14 cellular contexts compared by ENCODE assay signal in genomic region chr11:66251811-66252210, GRCh38. TPM values are rescaled to one million over a fixed set of nuclear protein-coding genes. Genes with fewer than 3 reads are reported as not detected.
"Had no signal": no experiment of that assay in that cellular context is flagged by ENCODE, and none has a peak within 500 bp of the region (broad histone marks: within the 10 kb centered on the region; RNA-seq: fewer than 3 reads in every experiment).

No MANE protein-coding gene starts in this region.

- H3K27me3 Mint-ChIP-seq: activated CD8-positive, alpha-beta memory T cell treated with anti-CD3 and anti-CD28 coated beads, Interleukin-2, amount 10 ng/mL, durations not matched to agents 7 days and 5 days; naive B cell had no signal

- H3K36me3 Mint-ChIP-seq: activated CD8-positive, alpha-beta memory T cell treated with anti-CD3 and anti-CD28 coated beads, Interleukin-2, amount 10 ng/mL, durations not matched to agents 7 days and 5 days; naive B cell; WTC11 had no signal

- ATAC-seq: activated CD8-positive, alpha-beta memory T cell treated with anti-CD3 and anti-CD28 coated beads, Interleukin-2, amount 10 ng/mL, durations not matched to agents 7 days and 5 days; left colon; psoas muscle; right lobe of liver; upper lobe of right lung; WTC11 had no signal

- H3K27ac Mint-ChIP-seq: activated CD8-positive, alpha-beta memory T cell treated with anti-CD3 and anti-CD28 coated beads, Interleukin-2, amount 10 ng/mL, durations not matched to agents 7 days and 5 days; WTC11 had no signal

- H3K9me3 Mint-ChIP-seq: T-helper 1 cell treated with Interleukin-12 subunit alpha and Interleukin-12 subunit beta and Interleukin-4 antibody, amounts not matched to agents 30 μg/mL and 1 μg/mL, for 36 hours; WTC11 had no signal

- H3K4me3 Mint-ChIP-seq: activated CD8-positive, alpha-beta memory T cell treated with anti-CD3 and anti-CD28 coated beads, Interleukin-2, amount 10 ng/mL, durations not matched to agents 7 days and 5 days; T-helper 1 cell treated with Interleukin-12 subunit alpha and Interleukin-12 subunit beta and Interleukin-4 antibody, amounts not matched to agents 30 μg/mL and 1 μg/mL, for 36 hours; WTC11 had no signal

- DNase-seq: activated CD8-positive, alpha-beta memory T cell treated with anti-CD3 and anti-CD28 coated beads, Interleukin-2, amount 10 ng/mL, durations not matched to agents 7 days and 5 days; activated naive CD4-positive, alpha-beta T cell treated with anti-CD3 and anti-CD28 coated beads, Interleukin-2, amount 50 U/mL, for 16 hours; anterior cingulate cortex; left colon; naive B cell; occipital lobe; psoas muscle; right lobe of liver; stimulated activated CD4-positive, alpha-beta T cell treated with anti-CD3 and anti-CD28 coated beads, Interleukin-1b, Interleukin-23, amount 100 ng/mL, for 48 hours; stimulated activated naive CD4-positive, alpha-beta T cell; substantia nigra; upper lobe of right lung had no signal

RNA-seq across cellular contexts. Expression of gene CNIH2, which starts 26.2 kb away (rescaled TPM):
- total RNA-seq: psoas muscle had no signal

RNA-seq across cellular contexts. Expression of gene TMEM151A, which starts 39.9 kb away (rescaled TPM):
- total RNA-seq: activated CD8-positive, alpha-beta memory T cell treated with anti-CD3 and anti-CD28 coated beads, Interleukin-2, amount 10 ng/mL, durations not matched to agents 7 days and 5 days; psoas muscle had no signal
